ENCODE assay signal across 9 cellular contexts in the genomic region with DNA sequence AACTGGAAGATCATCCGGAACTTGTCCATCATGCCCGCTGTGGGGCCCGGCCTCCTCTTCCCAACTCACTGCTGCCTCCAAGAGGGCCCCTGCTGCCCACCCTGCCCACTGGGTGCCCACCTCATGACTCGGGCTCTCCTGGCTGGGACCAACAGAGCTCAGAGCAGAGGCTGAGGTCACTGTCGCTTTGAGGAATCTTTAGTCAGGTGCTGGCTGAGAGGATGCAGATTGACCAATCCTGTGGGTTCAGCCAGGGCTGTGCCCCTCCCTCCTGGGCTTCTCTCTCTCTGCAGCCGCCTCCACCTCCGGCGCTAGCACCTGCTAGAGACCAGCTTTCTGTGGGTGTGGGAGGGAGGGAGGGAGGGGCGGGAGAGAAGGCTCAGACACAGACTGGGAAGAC. TPM values are rescaled to one million over a fixed set of nuclear protein-coding genes. Genes with fewer than 3 reads are reported as not detected.
DNase-seq lines count a peak whose midpoint lies in the region; ATAC-seq, FAIRE-seq and TF ChIP-seq lines count a peak whose summit lies in the region.
"Had no signal": no experiment of that assay in that cellular context is flagged by ENCODE, and none has a peak within 500 bp of the region (broad histone marks: within the 10 kb centered on the region; RNA-seq: fewer than 3 reads in every experiment).

A gene with protein sequence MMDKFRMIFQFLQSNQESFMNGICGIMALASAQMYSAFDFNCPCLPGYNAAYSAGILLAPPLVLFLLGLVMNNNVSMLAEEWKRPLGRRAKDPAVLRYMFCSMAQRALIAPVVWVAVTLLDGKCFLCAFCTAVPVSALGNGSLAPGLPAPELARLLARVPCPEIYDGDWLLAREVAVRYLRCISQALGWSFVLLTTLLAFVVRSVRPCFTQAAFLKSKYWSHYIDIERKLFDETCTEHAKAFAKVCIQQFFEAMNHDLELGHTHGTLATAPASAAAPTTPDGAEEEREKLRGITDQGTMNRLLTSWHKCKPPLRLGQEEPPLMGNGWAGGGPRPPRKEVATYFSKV (minus strand): TSS at position 181 of the 400 bp plus-strand sequence. CDS start 149 bp downstream, at position 32.

- TF ChIP-seq CTCF in GM12865 (IDR thresholded peaks at IDR 0.05; ENCODE audit: insufficient read depth, low read depth, low read length, missing control alignments) = no peak

- peak; percentile 57 for DNase-seq in GM12865 (ENCODE audit: low read depth)
- DNase-seq in NCI-H146 treated with DMSO at 0.1 percent for 48 hours (lab: John Stamatoyannopoulos, UW; ENCODE audit: unreplicated experiment) = peak; percentile 66
- no peak for DNase-seq in medulla oblongata (ENCODE audit: extremely low spot score)
- no peak for DNase-seq in activated CD8-positive, alpha-beta memory T cell treated with anti-CD3 and anti-CD28 coated beads, Interleukin-2, amount 50 U/mL, for 48 hours
- no peak for DNase-seq in HTR-8/SVneo (ENCODE audit: insufficient read length, low spot score)
- no peak for DNase-seq in NCI-H128 (lab: John Stamatoyannopoulos, UW; ENCODE audit: unreplicated experiment)

- ATAC-seq in GM21526 (IDR thresholded peaks at IDR 0.05; ENCODE audit: low FRiP score, unreplicated experiment) = peak; percentile 63
- ATAC-seq in esophagus mucosa = peak; percentile 33

- H3K4me3 ChIP-seq in GM12865 (ENCODE audit: low read depth, low read length) = no peak within 1 kb of the TSS
- H3K4me3 ChIP-seq: SK-N-MC had no signal

- no peak for FAIRE-seq in HTR-8/SVneo (lab: Jason Lieb, UNC)

RNA-seq across cellular contexts. Expression of the gene that starts here (rescaled TPM):
- total RNA-seq in esophagus mucosa = 0.04 TPM

Comparison
In these comparisons a context has a peak if more than half of its experiments do, and no peak if none do; other contexts are left out.
1. Peak in ATAC-seq in esophagus mucosa; RNA of the gene not detected or under 1 TPM.
2. DNase-seq: peak in GM12865 (single experiment) and NCI-H146 treated with DMSO at 0.1 percent for 48 hours (single experiment); none in medulla oblongata (single experiment), activated CD8-positive, alpha-beta memory T cell treated with anti-CD3 and anti-CD28 coated beads, Interleukin-2, amount 50 U/mL, for 48 hours (single experiment), HTR-8/SVneo (single experiment) and NCI-H128 (single experiment).